14 cellular contexts compared by ENCODE assay signal in genomic region chr22:18044548-18045271, GRCh38. TPM values are rescaled to one million over a fixed set of nuclear protein-coding genes. Genes with fewer than 3 reads are reported as not detected.
DNase-seq lines count a peak whose midpoint lies in the region; ATAC-seq, FAIRE-seq and TF ChIP-seq lines count a peak whose summit lies in the region.
"Had no signal": no experiment of that assay in that cellular context is flagged by ENCODE, and none has a peak within 500 bp of the region (broad histone marks: within the 10 kb centered on the region; RNA-seq: fewer than 3 reads in every experiment).

No MANE protein-coding gene starts in this region.

- POLR2A ChIA-PET in OCI-LY7 (lab: Charles Lee), result interaction anchor here (0.5 to 1.1 kb wide), 3 partner anchors 11 to 17 kb away, joined by 3 read pairs; no protein-coding TSS in a partner anchor

- H3K9me3 ChIP-seq in OCI-LY7 (ENCODE audit: low read length) (no peaks in the 10 kb centered on the region; the same call in 1 of the 2 replicates), pancreas (no peaks in the 10 kb centered on the region), thyroid gland (no peaks in the 10 kb centered on the region)

- no TSS peak for BruUV-seq in OCI-LY7 (replicated peaks; lab: Mats Ljungman, UMichigan)

- no peaks in the 10 kb centered on the region for H3K9me2 ChIP-seq in OCI-LY7 (ENCODE audit: insufficient read depth, low read length)

- DNase-seq in DMS153 (lab: John Stamatoyannopoulos, UW) (peak; percentile 93), OCI-LY7 (ENCODE audit: low spot score) (no peak), head of caudate nucleus (peak; percentile 77 to 98 (median 92)), pancreas (peak; percentile 72 to 90 (median 81)), NCI-H82 treated with DMSO at 0.1 percent for 48 hours (lab: John Stamatoyannopoulos, UW; ENCODE audit: unreplicated experiment) (no peak), thyroid gland (no peak)
- DNase-seq: activated CD4-positive, CD25-positive, alpha-beta regulatory T cell; CD4-positive, CD25-positive, alpha-beta regulatory T cell; PC-3; stimulated activated naive CD4-positive, alpha-beta T cell had no signal

- H3K4me3 ChIP-seq in OCI-LY7 (ENCODE audit: low read depth, low read length, poor library complexity, severe bottlenecking), result no peak overlapping the region
- H3K4me3 ChIP-seq in pancreas, result no peak overlapping the region
- no peak overlapping the region for H3K4me3 ChIP-seq in thyroid gland (replicated peaks in 1 of 3)
- H3K4me3 ChIP-seq: HAP-1 had no signal

- no peak for FAIRE-seq in pancreas (lab: Jason Lieb, UNC)
- FAIRE-seq: GM18507 had no signal

- H3K79me2 ChIP-seq in OCI-LY7 (ENCODE audit: insufficient read depth, low read depth, low read length), result no peaks in the 10 kb centered on the region

- CTCF ChIA-PET in OCI-LY7 (lab: Charles Lee; ENCODE audit: unreplicated experiment), result interaction anchor here (1.3 kb wide), 1 partner anchor 13 kb away, joined by 4 read pairs; no protein-coding TSS in a partner anchor

- intact Hi-C loops in OCI-LY7 (cut with micrococcal nuclease; ENCODE audit: unreplicated experiment) (no loop called here), head of caudate nucleus (cut with DNase I) (no loop called here), pancreas (cut with DNase I) (no loop called here), thyroid gland (cut with DNase I) (no loop called here)

- H3K4me2 ChIP-seq in OCI-LY7 (ENCODE audit: low read length), result no peak overlapping the region; the same call in 1 of the 2 replicates

- H3K27ac ChIP-seq in OCI-LY7 (ENCODE audit: low read depth, low read length, poor library complexity, severe bottlenecking), result no peak overlapping the region
- H3K27ac ChIP-seq in pancreas, result peak overlapping the region in 2 of 4 donors; percentile 60 to 76
- no peak overlapping the region for H3K27ac ChIP-seq in thyroid gland

- peak; percentile 92 to 96 (median 95) for ATAC-seq in pancreas
- no peak for ATAC-seq in GM21367 (IDR thresholded peaks at IDR 0.05; ENCODE audit: unreplicated experiment)
- ATAC-seq in GM18870 (IDR thresholded peaks at IDR 0.05; ENCODE audit: unreplicated experiment), result no peak
- ATAC-seq: PC-3 had no signal

- H3K4me1 ChIP-seq in OCI-LY7 (ENCODE audit: insufficient read depth, low read length, poor library complexity, severe bottlenecking), result peaks cover 8% of the 10 kb centered on the region
- peaks cover 4 to 20% (median 16%) of the 10 kb centered on the region in 3 donors for H3K4me1 ChIP-seq in pancreas
- no peaks in the 10 kb centered on the region for H3K4me1 ChIP-seq in thyroid gland

- no peaks in the 10 kb centered on the region for H4K20me1 ChIP-seq in OCI-LY7 (ENCODE audit: insufficient read depth, low read length)

- TF ChIP-seq CTCF in OCI-LY7 (conservative IDR thresholded peaks at IDR 0.05; ENCODE audit: low read length) (no peak), pancreas (IDR thresholded peaks at IDR 0.05) (no peak), thyroid gland (IDR thresholded peaks at IDR 0.05) (no peak)

- no peak for TF ChIP-seq POLR2A in thyroid gland (IDR thresholded peaks at IDR 0.05)

- 19 to 26% methylated on average over 11 of the region's 11 CpGs for WGBS in pancreas, 2 donors
- WGBS in thyroid gland, 2 donors, result 69 to 78% methylated on average over 11 of the region's 11 CpGs

- H3K36me3 ChIP-seq in OCI-LY7 (ENCODE audit: insufficient read depth, low read length), result no peaks in the 10 kb centered on the region
- no peaks in the 10 kb centered on the region for H3K36me3 ChIP-seq in pancreas
- no peaks in the 10 kb centered on the region for H3K36me3 ChIP-seq in thyroid gland
- H3K36me3 ChIP-seq: HAP-1 had no signal

- H2AFZ ChIP-seq in OCI-LY7 (ENCODE audit: low read length), result 0 out of 2 replicates have a peak overlapping the region, but pooled peaks have one; percentile 15

- H3K27me3 ChIP-seq in pancreas (no peaks in the 10 kb centered on the region), thyroid gland (no peaks in the 10 kb centered on the region)

RNA-seq across cellular contexts. Expression of gene MICAL3, which starts 20.3 kb away (rescaled TPM):
- total RNA-seq in OCI-LY7 (2014; rRNA removed; shearing (Covaris generic)), result 80.9 and 93.2 TPM in 2 replicates
- total RNA-seq in OCI-LY7 (2022) (175 and 210 TPM in 2 replicates), pancreas (10 to 100 TPM; 22.6 to 56.8 (median 28.5) TPM), thyroid gland (10 to 100 TPM; 31.8 to 53.8 (median 43.6) TPM)
- polyA plus RNA-seq in pancreas, result 10 to 100 TPM in 1 of 2 donors, 1 to 10 TPM in 1; 5.9 to 24.5 TPM

RNA-seq across cellular contexts. Expression of gene PEX26, which starts 33.1 kb away (rescaled TPM):
- total RNA-seq in OCI-LY7 (2014; rRNA removed; shearing (Covaris generic)), result 17.6 and 22.4 TPM in 2 replicates
- total RNA-seq in OCI-LY7 (2022) (37.8 and 43.5 TPM in 2 replicates), pancreas (10 to 100 TPM; 11.0 to 26.5 (median 14.8) TPM), thyroid gland (10 to 100 TPM; 29.4 to 49.6 (median 39.4) TPM)
- polyA plus RNA-seq in pancreas, result 10 to 100 TPM in 1 of 2 donors, 1 to 10 TPM in 1; 9.3 to 13.3 TPM

Comparison
In these comparisons a context has a peak if more than half of its experiments do, and no peak if none do; other contexts are left out.
1. DNase-seq: peak in DMS153 (single experiment), head of caudate nucleus (42 of 42) and pancreas (6 of 6); none in OCI-LY7 (single experiment), NCI-H82 treated with DMSO at 0.1 percent for 48 hours (single experiment) and thyroid gland (0 of 2).
2. ATAC-seq: peak in pancreas (4 of 4); none in GM21367 (single experiment) and GM18870 (single experiment).